ENCODE assay signal across 1 cellular context in the genomic region with DNA sequence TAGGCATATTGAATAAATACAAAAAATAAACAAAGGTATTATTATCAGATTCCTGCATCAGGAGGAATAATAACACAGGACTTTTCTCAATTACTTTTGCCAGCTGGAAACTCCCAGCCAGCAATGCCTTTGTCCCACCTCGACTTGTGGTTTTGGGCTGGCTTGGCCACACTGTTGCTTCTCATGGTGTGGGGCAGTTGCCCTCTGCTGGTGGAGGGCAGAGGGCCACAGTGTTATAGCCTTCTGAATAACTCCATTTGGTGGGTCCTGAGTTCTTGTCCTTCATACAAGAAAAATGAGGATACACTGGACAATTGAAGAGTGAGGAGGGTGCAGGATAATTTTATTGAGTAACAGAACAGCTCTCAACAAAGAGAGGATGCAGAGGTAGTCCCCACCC.
TF ChIP-seq lines count a peak whose summit lies in the region.

No MANE protein-coding gene starts in this region.

TF ChIP-seq in WTC11, 78 proteins besides CTCF, POLR2A, EP300 and RAD21 (continued from another document):
- TF ChIP-seq, protein P1, sequence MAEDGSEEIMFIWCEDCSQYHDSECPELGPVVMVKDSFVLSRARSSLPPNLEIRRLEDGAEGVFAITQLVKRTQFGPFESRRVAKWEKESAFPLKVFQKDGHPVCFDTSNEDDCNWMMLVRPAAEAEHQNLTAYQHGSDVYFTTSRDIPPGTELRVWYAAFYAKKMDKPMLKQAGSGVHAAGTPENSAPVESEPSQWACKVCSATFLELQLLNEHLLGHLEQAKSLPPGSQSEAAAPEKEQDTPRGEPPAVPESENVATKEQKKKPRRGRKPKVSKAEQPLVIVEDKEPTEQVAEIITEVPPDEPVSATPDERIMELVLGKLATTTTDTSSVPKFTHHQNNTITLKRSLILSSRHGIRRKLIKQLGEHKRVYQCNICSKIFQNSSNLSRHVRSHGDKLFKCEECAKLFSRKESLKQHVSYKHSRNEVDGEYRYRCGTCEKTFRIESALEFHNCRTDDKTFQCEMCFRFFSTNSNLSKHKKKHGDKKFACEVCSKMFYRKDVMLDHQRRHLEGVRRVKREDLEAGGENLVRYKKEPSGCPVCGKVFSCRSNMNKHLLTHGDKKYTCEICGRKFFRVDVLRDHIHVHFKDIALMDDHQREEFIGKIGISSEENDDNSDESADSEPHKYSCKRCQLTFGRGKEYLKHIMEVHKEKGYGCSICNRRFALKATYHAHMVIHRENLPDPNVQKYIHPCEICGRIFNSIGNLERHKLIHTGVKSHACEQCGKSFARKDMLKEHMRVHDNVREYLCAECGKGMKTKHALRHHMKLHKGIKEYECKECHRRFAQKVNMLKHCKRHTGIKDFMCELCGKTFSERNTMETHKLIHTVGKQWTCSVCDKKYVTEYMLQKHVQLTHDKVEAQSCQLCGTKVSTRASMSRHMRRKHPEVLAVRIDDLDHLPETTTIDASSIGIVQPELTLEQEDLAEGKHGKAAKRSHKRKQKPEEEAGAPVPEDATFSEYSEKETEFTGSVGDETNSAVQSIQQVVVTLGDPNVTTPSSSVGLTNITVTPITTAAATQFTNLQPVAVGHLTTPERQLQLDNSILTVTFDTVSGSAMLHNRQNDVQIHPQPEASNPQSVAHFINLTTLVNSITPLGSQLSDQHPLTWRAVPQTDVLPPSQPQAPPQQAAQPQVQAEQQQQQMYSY (CRISPR knock-in tag; IDR thresholded peaks at IDR 0.05): no peak
- TF ChIP-seq, protein P2, sequence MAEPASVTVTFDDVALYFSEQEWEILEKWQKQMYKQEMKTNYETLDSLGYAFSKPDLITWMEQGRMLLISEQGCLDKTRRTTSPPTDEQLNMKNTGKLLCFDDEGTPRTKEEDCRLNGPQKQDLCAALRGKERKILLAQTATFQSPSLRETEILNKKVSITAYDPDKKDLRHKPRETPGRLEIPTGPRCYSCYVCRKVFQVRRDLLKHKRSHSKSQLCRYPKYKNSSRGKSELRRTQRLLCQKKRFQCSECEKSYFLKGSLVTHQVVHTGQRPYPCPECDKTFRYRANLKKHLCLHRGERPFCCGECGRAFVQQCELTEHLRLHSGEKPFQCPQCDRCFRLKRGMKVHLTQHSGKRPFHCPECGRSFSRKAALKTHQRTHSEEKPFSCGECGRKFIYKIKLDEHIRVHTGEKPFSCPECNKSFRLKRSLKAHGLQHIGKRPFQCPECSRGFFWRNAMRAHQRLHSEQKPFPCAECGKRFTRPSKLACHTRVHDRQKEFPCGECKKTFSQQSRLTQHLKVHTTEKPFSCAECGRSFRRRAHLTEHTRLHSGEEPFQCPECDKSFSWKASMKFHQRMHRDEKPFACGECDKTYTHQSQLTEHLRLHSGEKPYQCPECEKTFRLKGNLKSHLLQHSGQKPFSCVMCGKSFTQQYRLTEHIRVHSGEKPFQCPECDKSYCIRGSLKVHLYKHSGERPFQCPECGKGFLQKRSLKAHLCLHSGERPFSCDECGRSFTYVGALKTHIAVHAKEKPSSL (CRISPR knock-in tag; conservative IDR thresholded peaks at IDR 0.05): no peak
- no peak for TF ChIP-seq ESRRA (CRISPR knock-in tag; IDR thresholded peaks at IDR 0.05; ENCODE audit: borderline replicate concordance)
- TF ChIP-seq, protein P3, sequence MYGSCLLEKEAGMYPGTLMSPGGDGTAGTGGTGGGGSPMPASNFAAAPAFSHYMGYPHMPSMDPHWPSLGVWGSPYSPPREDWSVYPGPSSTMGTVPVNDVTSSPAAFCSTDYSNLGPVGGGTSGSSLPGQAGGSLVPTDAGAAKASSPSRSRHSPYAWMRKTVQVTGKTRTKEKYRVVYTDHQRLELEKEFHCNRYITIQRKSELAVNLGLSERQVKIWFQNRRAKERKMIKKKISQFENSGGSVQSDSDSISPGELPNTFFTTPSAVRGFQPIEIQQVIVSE (CRISPR knock-in tag; IDR thresholded peaks at IDR 0.05; ENCODE audit: borderline replicate concordance): no peak
- no peak for TF ChIP-seq FOXK1 (CRISPR knock-in tag; IDR thresholded peaks at IDR 0.05)
- TF ChIP-seq IRF2 (CRISPR knock-in tag; IDR thresholded peaks at IDR 0.05; ENCODE audit: borderline replicate concordance, low read depth): no peak
- no peak for TF ChIP-seq EMX1 (CRISPR knock-in tag; IDR thresholded peaks at IDR 0.05)
